Comparison of ENCODE assay signal across 8 cellular contexts in the genomic region with DNA sequence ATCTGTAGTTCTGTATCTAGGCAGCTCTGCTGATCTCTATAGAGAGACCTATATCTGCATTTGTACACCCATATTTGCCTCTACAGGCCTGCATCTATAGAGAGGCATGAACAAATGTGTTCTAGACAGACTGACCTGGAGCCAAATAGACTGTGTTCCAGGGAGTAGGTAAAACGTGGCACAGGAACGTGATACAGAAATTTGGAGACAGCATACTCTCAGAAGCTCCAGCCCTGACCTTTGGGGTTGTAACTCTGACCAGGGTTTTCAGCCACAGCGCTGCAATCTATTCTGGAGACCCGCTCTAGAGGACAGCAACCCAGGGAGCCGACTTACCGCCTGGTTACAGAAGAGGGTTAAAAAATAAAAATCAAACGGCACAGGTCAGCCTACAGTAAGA. TPM values are rescaled to one million over a fixed set of nuclear protein-coding genes. Genes with fewer than 3 reads are reported as not detected.
DNase-seq lines count a peak whose midpoint lies in the region; ATAC-seq and TF ChIP-seq lines count a peak whose summit lies in the region.

No MANE protein-coding gene starts in this region.

- peak overlapping the region; percentile 89 for H3K9ac ChIP-seq in iPS-20b (ENCODE audit: low read depth, low read length)

- DNase-seq in activated naive CD4-positive, alpha-beta T cell treated with anti-CD3 and anti-CD28 coated beads, Interleukin-2, amount 10 ng/mL, durations not matched to agents 7 days and 5 days: no peak
- DNase-seq in activated naive CD4-positive, alpha-beta T cell (lab: John Stamatoyannopoulos, UW): no peak
- no peak for DNase-seq in WERI-Rb-1
- peak in 1 of 2 donors; percentile 23 for DNase-seq in upper lobe of left lung

- H3K27ac ChIP-seq in WERI-Rb-1 (no peak overlapping the region), iPS-20b (ENCODE audit: low read length) (no peak overlapping the region), upper lobe of left lung (no peak overlapping the region)

- no peaks in the 10 kb centered on the region for H3K27me3 Mint-ChIP-seq in activated naive CD4-positive, alpha-beta T cell treated with anti-CD3 and anti-CD28 coated beads, Interleukin-2, amount 10 ng/mL, durations not matched to agents 7 days and 5 days

- H3K27me3 ChIP-seq in WERI-Rb-1 (ENCODE audit: insufficient read depth, low read depth, severe bottlenecking) (no peaks in the 10 kb centered on the region), iPS-20b (ENCODE audit: insufficient read depth, low read length) (no peaks in the 10 kb centered on the region), upper lobe of left lung (no peaks in the 10 kb centered on the region)

- no peaks in the 10 kb centered on the region for H3K9me3 Mint-ChIP-seq in activated naive CD4-positive, alpha-beta T cell treated with anti-CD3 and anti-CD28 coated beads, Interleukin-2, amount 10 ng/mL, durations not matched to agents 7 days and 5 days

- H3K36me3 Mint-ChIP-seq in activated naive CD4-positive, alpha-beta T cell treated with anti-CD3 and anti-CD28 coated beads, Interleukin-2, amount 10 ng/mL, durations not matched to agents 7 days and 5 days: peaks cover 14% of the 10 kb centered on the region

- CTCF ChIA-PET in activated naive CD4-positive, alpha-beta T cell treated with anti-CD3 and anti-CD28 coated beads, Interleukin-2, amount 10 ng/mL, durations not matched to agents 7 days and 5 days (lab: Charles Lee): interaction anchor here (1.6 to 3.1 kb wide), 2 partner anchors 11 to 13 kb away, joined by 6 to 17 read pairs; a partner anchor contains a TSS

- no peak for TF ChIP-seq POLR2A in upper lobe of left lung (IDR thresholded peaks at IDR 0.05)

- H3K4me3 ChIP-seq in WERI-Rb-1 (ENCODE audit: low read depth, low read length): peak overlapping the region; percentile 88
- H3K4me3 ChIP-seq in iPS-20b (ENCODE audit: low read length): peak overlapping the region; percentile 92
- H3K4me3 ChIP-seq in upper lobe of left lung: peak overlapping the region in 3 of 4 donors; percentile 71 to 89 (median 82)

- peaks cover 3% of the 10 kb centered on the region; the same call in 1 of the 2 replicates for H3K4me1 ChIP-seq in iPS-20b (ENCODE audit: insufficient read depth, low read length)
- peaks cover 9 to 20% (median 12%) of the 10 kb centered on the region in 4 donors for H3K4me1 ChIP-seq in upper lobe of left lung

- no peak for TF ChIP-seq CTCF in WERI-Rb-1 (IDR thresholded peaks at IDR 0.05; ENCODE audit: low read depth, low read length)
- TF ChIP-seq CTCF in upper lobe of left lung (IDR thresholded peaks at IDR 0.05): no peak

- H3K4me1 Mint-ChIP-seq in activated naive CD4-positive, alpha-beta T cell treated with anti-CD3 and anti-CD28 coated beads, Interleukin-2, amount 10 ng/mL, durations not matched to agents 7 days and 5 days: peaks cover 24% of the 10 kb centered on the region

- H3K27ac Mint-ChIP-seq in activated naive CD4-positive, alpha-beta T cell treated with anti-CD3 and anti-CD28 coated beads, Interleukin-2, amount 10 ng/mL, durations not matched to agents 7 days and 5 days: no peak overlapping the region

- ATAC-seq in upper lobe of left lung (ENCODE audit: low FRiP score in 2 of 2) (peak in 1 of 2 donors; percentile 52), GM21381 (IDR thresholded peaks at IDR 0.05; ENCODE audit: unreplicated experiment) (no peak), GM18498 (IDR thresholded peaks at IDR 0.05; ENCODE audit: unreplicated experiment) (no peak), HG02840 (IDR thresholded peaks at IDR 0.05; ENCODE audit: low FRiP score, unreplicated experiment) (no peak)

- WGBS in upper lobe of left lung, 2 donors: 20 to 36% methylated on average over 7 of the region's 7 CpGs

- TF ChIP-seq EP300 in upper lobe of left lung (IDR thresholded peaks at IDR 0.05): no peak

- H3K9me3 ChIP-seq in WERI-Rb-1 (ENCODE audit: severe bottlenecking) (no peaks in the 10 kb centered on the region), iPS-20b (ENCODE audit: insufficient read depth, low read depth, low read length) (no peaks in the 10 kb centered on the region), upper lobe of left lung (no peaks in the 10 kb centered on the region)

- H3K36me3 ChIP-seq in WERI-Rb-1 (peaks cover 24% of the 10 kb centered on the region), iPS-20b (ENCODE audit: insufficient read depth, low read depth, low read length) (peaks cover 24% of the 10 kb centered on the region), upper lobe of left lung (peaks cover 0 to 15% (median 3%) of the 10 kb centered on the region in 4 donors)

- H3K4me3 Mint-ChIP-seq in activated naive CD4-positive, alpha-beta T cell treated with anti-CD3 and anti-CD28 coated beads, Interleukin-2, amount 10 ng/mL, durations not matched to agents 7 days and 5 days: peak overlapping the region; percentile 96

RNA-seq across cellular contexts. Expression of a gene that starts 1.0 kb away (rescaled TPM):
- total RNA-seq in upper lobe of left lung: 10 to 100 TPM in 4 of 6 donors, 1 to 10 TPM in 2; 6.9 to 32.0 (median 15.0) TPM

RNA-seq across cellular contexts. Expression of a gene that starts 11.7 kb away (rescaled TPM):
- total RNA-seq in upper lobe of left lung: 10 to 100 TPM; 21.3 to 74.3 (median 64.2) TPM

RNA-seq across cellular contexts. Expression of a gene that starts 28.9 kb away (rescaled TPM):
- 1 to 10 TPM; 3.1 to 9.7 (median 6.7) TPM for total RNA-seq in upper lobe of left lung

RNA-seq across cellular contexts. Expression of a gene that starts 29.2 kb away (rescaled TPM):
- total RNA-seq in upper lobe of left lung: 10 to 100 TPM in 2 of 6 donors, 1 to 10 TPM in 4; 1.8 to 12.8 (median 4.4) TPM
